In the genomic region with DNA sequence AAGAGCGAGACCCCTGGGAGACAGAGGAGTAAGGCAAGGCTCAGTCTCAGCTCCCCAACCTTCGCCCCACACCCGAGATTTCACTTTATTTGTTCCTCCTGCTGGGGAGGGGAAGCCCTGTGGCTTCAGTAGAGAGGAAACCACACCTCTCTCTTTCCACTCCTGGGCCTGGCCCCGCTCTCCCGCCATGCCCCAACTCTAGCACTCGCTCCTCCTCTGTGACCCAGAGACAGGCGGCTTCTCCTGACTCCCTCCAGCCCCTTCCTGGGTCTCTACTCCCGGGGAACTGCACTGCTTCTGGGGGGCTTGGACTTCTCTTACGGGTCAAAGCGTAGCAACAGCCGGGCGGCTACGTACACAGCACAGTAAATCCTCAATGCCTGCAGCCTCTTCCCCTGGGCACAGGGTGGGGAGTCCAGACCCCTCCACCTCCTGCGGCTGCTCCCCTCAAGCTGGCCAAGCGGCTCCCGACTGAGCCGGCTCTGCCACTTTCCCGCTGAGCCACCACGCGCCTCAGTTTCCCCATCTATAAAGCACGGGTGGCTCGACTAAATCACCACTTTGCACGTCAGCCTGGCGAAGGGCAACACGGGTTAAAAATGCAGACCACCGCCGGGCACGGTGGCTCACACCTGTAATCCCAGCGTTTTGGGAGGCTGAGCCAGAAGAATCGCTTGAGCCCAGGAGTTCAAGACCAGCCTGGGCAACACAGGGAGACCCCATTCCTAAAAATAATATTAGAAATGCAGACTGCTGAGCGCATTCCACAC, we compare ENCODE assay signal across 8 cellular contexts. TPM values are rescaled to one million over a fixed set of nuclear protein-coding genes. Genes with fewer than 3 reads are reported as not detected.
A peak's percentile ranks its signal among the peaks of the same experiment; 100 is the strongest.
DNase-seq lines count a peak whose midpoint lies in the region; ATAC-seq and TF ChIP-seq lines count a peak whose summit lies in the region.

No MANE protein-coding gene starts in this region.

- no peak overlapping the region for H3K14ac ChIP-seq in neuronal stem cell (ENCODE audit: low read length)

- no peak overlapping the region for H2BK12ac ChIP-seq in neuronal stem cell (ENCODE audit: low read length)

- peak overlapping the region; percentile 54 for H2BK5ac ChIP-seq in neuronal stem cell (ENCODE audit: low read length)

- H2BK120ac ChIP-seq in neuronal stem cell (ENCODE audit: low read depth, low read length), result no peak overlapping the region

- H3K18ac ChIP-seq in neuronal stem cell (ENCODE audit: low read length), result no peak overlapping the region

- H3K23ac ChIP-seq in neuronal stem cell (ENCODE audit: low read depth, low read length, poor library complexity), result peak overlapping the region; percentile 58

- H3K4me2 ChIP-seq in neuronal stem cell (ENCODE audit: insufficient read depth, low read length, poor library complexity, severe bottlenecking), result peak overlapping the region; percentile 92

- H2AK5ac ChIP-seq in neuronal stem cell (ENCODE audit: low read depth, low read length), result peak overlapping the region; percentile 87

- H3K4me1 ChIP-seq in BE2C (peaks cover 3% of the 10 kb centered on the region; the same call in 1 of the 2 replicates), HUES64 (ENCODE audit: insufficient read depth, low read length) (peaks cover 3% of the 10 kb centered on the region; the same call in 1 of the 2 replicates), endocrine pancreas (ENCODE audit: control insufficient read depth, insufficient read depth, low read length) (no peaks in the 10 kb centered on the region), neuronal stem cell (ENCODE audit: control insufficient read depth in 2 of 2, insufficient read depth in 1 of 2, low read depth in 1 of 2, low read length in 2 of 2) (peaks cover 14 to 16% of the 10 kb centered on the region in 2 donors)

- H3K4me3 ChIP-seq in BE2C (ENCODE audit: low read depth, low read length), result peak overlapping the region; percentile 86
- H3K4me3 ChIP-seq in HUES64 (ENCODE audit: low read length), result peak overlapping the region; percentile 93
- peak overlapping the region; percentile 43 for H3K4me3 ChIP-seq in endocrine pancreas (ENCODE audit: control insufficient read depth, insufficient read depth, low read length)
- peak overlapping the region; percentile 71 to 95 for H3K4me3 ChIP-seq in neuronal stem cell (ENCODE audit: low read length in 2 of 2)

- H3K9me3 ChIP-seq in BE2C (no peaks in the 10 kb centered on the region; the same call in 1 of the 2 replicates), HUES64 (ENCODE audit: insufficient read depth, low read depth, low read length) (no peaks in the 10 kb centered on the region), endocrine pancreas (ENCODE audit: control insufficient read depth, low read length) (no peaks in the 10 kb centered on the region), neuronal stem cell (replicated peaks in 1 of 2; ENCODE audit: control insufficient read depth in 2 of 2, insufficient read depth in 1 of 2, low read depth in 1 of 2, low read length in 2 of 2) (peaks cover 5 to 6% of the 10 kb centered on the region in 2 donors)

- peaks cover 29% of the 10 kb centered on the region for H3K36me3 ChIP-seq in BE2C
- 0 out of 2 replicates have a peak, but pooled peaks cover 8% of the 10 kb centered on the region for H3K36me3 ChIP-seq in HUES64 (ENCODE audit: insufficient read depth, low read length)
- H3K36me3 ChIP-seq in endocrine pancreas (ENCODE audit: control insufficient read depth, insufficient read depth, low read length), result no peaks in the 10 kb centered on the region
- peaks cover 3 to 13% of the 10 kb centered on the region in 2 donors for H3K36me3 ChIP-seq in neuronal stem cell (replicated peaks in 1 of 2; ENCODE audit: control insufficient read depth in 2 of 2, insufficient read depth in 2 of 2, low read length in 2 of 2)

- H3K27me3 ChIP-seq in BE2C, result no peaks in the 10 kb centered on the region; the same call in 1 of the 2 replicates
- no peaks in the 10 kb centered on the region for H3K27me3 ChIP-seq in HUES64 (ENCODE audit: insufficient read depth, low read length)
- H3K27me3 ChIP-seq in endocrine pancreas (ENCODE audit: control insufficient read depth, insufficient read depth, low read length), result no peaks in the 10 kb centered on the region
- H3K27me3 ChIP-seq in neuronal stem cell (ENCODE audit: control insufficient read depth in 3 of 3, insufficient read depth in 3 of 3, low read depth in 1 of 3, low read length in 3 of 3), result peaks cover 0 to 2% (median 0%) of the 10 kb centered on the region in 3 experiments

- no peak overlapping the region for H4K8ac ChIP-seq in neuronal stem cell (ENCODE audit: low read depth, low read length)

- H3K27ac ChIP-seq in HUES64 (ENCODE audit: low read depth, low read length), result peak overlapping the region; percentile 85
- H3K27ac ChIP-seq in neuronal stem cell (replicated peaks; ENCODE audit: low read length), result no peak overlapping the region

- H3K79me1 ChIP-seq in neuronal stem cell (ENCODE audit: low read depth, low read length), result peaks cover 53% of the 10 kb centered on the region

- WGBS in HUES64, result 46% methylated on average over 31 of the region's 31 CpGs
- no CpG with 5 or more reads among the region's 31 CpGs for WGBS in neuronal stem cell (ENCODE audit: extremely low coverage in 2 of 2, insufficient read length in 2 of 2, insufficient replicate concordance in 1 of 2), 2 donors

- H3K4ac ChIP-seq in neuronal stem cell (ENCODE audit: low read length), result no peak overlapping the region

- DNase-seq in BE2C (no peak), neuronal stem cell (ENCODE audit: low spot score) (no peak), DMS79 treated with DMSO at 0.1 percent for 48 hours (lab: John Stamatoyannopoulos, UW) (no peak), iPS-NIHi11 (ENCODE audit: low spot score) (no peak)
- DNase-seq in activated CD4-positive, alpha-beta T cell treated with anti-CD3 and anti-CD28 coated beads, Interleukin-2, amount 50 U/mL, for 4 hours, result peak; percentile 53 to 55

- no peak for ATAC-seq in GM19023 (IDR thresholded peaks at IDR 0.05; ENCODE audit: unreplicated experiment)

- no peak overlapping the region for H2BK15ac ChIP-seq in neuronal stem cell (ENCODE audit: low read length)

- H3K9ac ChIP-seq in HUES64 (ENCODE audit: low read depth, low read length) (peak overlapping the region; percentile 96), endocrine pancreas (ENCODE audit: control insufficient read depth, insufficient read depth, low read length) (peak overlapping the region; percentile 80), neuronal stem cell (ENCODE audit: low read depth, low read length, poor library complexity) (peak overlapping the region; percentile 87)

- no peak overlapping the region for H4K91ac ChIP-seq in neuronal stem cell (ENCODE audit: low read depth, low read length, poor library complexity)

- no peak overlapping the region for H2AFZ ChIP-seq in neuronal stem cell (ENCODE audit: low read length)

- TF ChIP-seq CTCF in BE2C (IDR thresholded peaks at IDR 0.05; ENCODE audit: low read depth, low read length), result no peak

RNA-seq across cellular contexts. Expression of gene RNF126, which starts 1.4 kb away (rescaled TPM):
- 208 TPM for polyA plus RNA-seq in BE2C (2012; ENCODE audit: insufficient read depth, insufficient read length, low read depth)
- 56.4 TPM for polyA plus RNA-seq in HUES64 (2013, experiment 1 of 2)
- 56.4 TPM for polyA plus RNA-seq in HUES64 (2013, experiment 2 of 2)
- 59.4 TPM for polyA plus RNA-seq in neuronal stem cell (2013, experiment 1 of 2)
- polyA plus RNA-seq in neuronal stem cell (2013, experiment 2 of 2), result 57.6 TPM

RNA-seq across cellular contexts. Expression of gene FSTL3, which starts 14.6 kb away (rescaled TPM):
- 5.4 TPM for polyA plus RNA-seq in BE2C (2012; ENCODE audit: insufficient read depth, insufficient read length, low read depth)
- polyA plus RNA-seq in HUES64 (2013, experiment 1 of 2), result 5.0 TPM
- 5.1 TPM for polyA plus RNA-seq in HUES64 (2013, experiment 2 of 2)
- 6.2 TPM for polyA plus RNA-seq in neuronal stem cell (2013, experiment 1 of 2)
- polyA plus RNA-seq in neuronal stem cell (2013, experiment 2 of 2), result 6.2 TPM

RNA-seq across cellular contexts. Expression of gene FGF22, which starts 21.9 kb away (rescaled TPM):
- polyA plus RNA-seq in BE2C (2012; ENCODE audit: insufficient read depth, insufficient read length, low read depth), result 3.8 TPM
- 0.50 TPM for polyA plus RNA-seq in HUES64 (2013, experiment 1 of 2)
- 0.25 TPM for polyA plus RNA-seq in HUES64 (2013, experiment 2 of 2)
- 0.78 TPM for polyA plus RNA-seq in neuronal stem cell (2013, experiment 1 of 2)
- 0.66 TPM for polyA plus RNA-seq in neuronal stem cell (2013, experiment 2 of 2)

RNA-seq across cellular contexts. Expression of gene POLRMT, which starts 28.3 kb away (rescaled TPM):
- polyA plus RNA-seq in BE2C (2012; ENCODE audit: insufficient read depth, insufficient read length, low read depth), result 246 TPM
- 49.8 TPM for polyA plus RNA-seq in HUES64 (2013, experiment 1 of 2)
- 46.2 TPM for polyA plus RNA-seq in HUES64 (2013, experiment 2 of 2)
- polyA plus RNA-seq in neuronal stem cell (2013, experiment 1 of 2), result 50.0 TPM
- 45.6 TPM for polyA plus RNA-seq in neuronal stem cell (2013, experiment 2 of 2)

RNA-seq across cellular contexts. Expression of gene PRSS57, which starts 33.6 kb away (rescaled TPM):
- polyA plus RNA-seq in BE2C (2012; ENCODE audit: insufficient read depth, insufficient read length, low read depth), result 1.0 TPM
- not detected for polyA plus RNA-seq in HUES64 (2013, experiment 1 of 2)
- polyA plus RNA-seq in HUES64 (2013, experiment 2 of 2), result not detected
- 0.03 TPM for polyA plus RNA-seq in neuronal stem cell (2013, experiment 1 of 2)
- polyA plus RNA-seq in neuronal stem cell (2013, experiment 2 of 2), result 0.06 TPM

Comparison
In these comparisons a context has a peak if more than half of its experiments do, and no peak if none do; other contexts are left out.
1. DNase-seq: peak in activated CD4-positive, alpha-beta T cell treated with anti-CD3 and anti-CD28 coated beads, Interleukin-2, amount 50 U/mL, for 4 hours (2 of 2); none in BE2C (single experiment), neuronal stem cell (single experiment), DMS79 treated with DMSO at 0.1 percent for 48 hours (single experiment) and iPS-NIHi11 (single experiment).
2. H3K4me3 ChIP-seq: peak in every context shown above with its lines; median percentile 93 in HUES64; 86 in BE2C; 83 in neuronal stem cell; 43 in endocrine pancreas.
3. Peak in every context shown above with its lines, with median percentiles within 50 percentile points of each other: H3K9ac ChIP-seq.